Comparison of ENCODE assay signal across 9 cellular contexts in genomic region chr20:47568019-47568418, GRCh38.
DNase-seq lines count a peak whose midpoint lies in the region; ATAC-seq and FAIRE-seq lines count a peak whose summit lies in the region.
"Had no signal": no experiment of that assay in that cellular context is flagged by ENCODE, and none has a peak within 500 bp of the region (broad histone marks: within the 10 kb centered on the region; RNA-seq: fewer than 3 reads in every experiment).

No MANE protein-coding gene starts in this region.

- no peaks in the 10 kb centered on the region for H3K27me3 Mint-ChIP-seq in T-helper 1 cell treated with Interleukin-12 subunit alpha and Interleukin-12 subunit beta and Interleukin-4 antibody, amounts not matched to agents 30 μg/mL and 1 μg/mL, for 36 hours (ENCODE audit: low read depth)

- no peak for DNase-seq in T-helper 1 cell
- DNase-seq in SJSA1 (ENCODE audit: low read depth in 1 of 2, low spot score in 2 of 2): peak; percentile 82 to 86
- peak; percentile 77 for DNase-seq in glomerular visceral epithelial cell (ENCODE audit: extremely low spot score)
- peak; percentile 64 for DNase-seq in stromal cell of bone marrow (ENCODE audit: low read depth)
- DNase-seq in OCI-M1 (lab: John Stamatoyannopoulos, UW): no peak
- DNase-seq in GM19239 (ENCODE audit: insufficient read length, low spot score): no peak
- DNase-seq: NCI-H446 treated with DMSO at 0.1 percent for 48 hours had no signal

- no peak overlapping the region for H3K4me3 Mint-ChIP-seq in T-helper 1 cell treated with Interleukin-12 subunit alpha and Interleukin-12 subunit beta and Interleukin-4 antibody, amounts not matched to agents 30 μg/mL and 1 μg/mL, for 36 hours

- peaks cover 28% of the 10 kb centered on the region for H3K36me3 Mint-ChIP-seq in T-helper 1 cell treated with Interleukin-12 subunit alpha and Interleukin-12 subunit beta and Interleukin-4 antibody, amounts not matched to agents 30 μg/mL and 1 μg/mL, for 36 hours (ENCODE audit: low read depth)

- no peak overlapping the region for H3K4me3 ChIP-seq in SJSA1

- no peaks in the 10 kb centered on the region for H3K9me3 Mint-ChIP-seq in T-helper 1 cell treated with Interleukin-12 subunit alpha and Interleukin-12 subunit beta and Interleukin-4 antibody, amounts not matched to agents 30 μg/mL and 1 μg/mL, for 36 hours

- ATAC-seq in GM18498 (IDR thresholded peaks at IDR 0.05; ENCODE audit: unreplicated experiment): no peak

- peak overlapping the region; percentile 12; the same call in 1 of the 2 replicates for H3K27ac ChIP-seq in SJSA1

- H3K27me3 ChIP-seq in SJSA1 (replicated peaks): no peaks in the 10 kb centered on the region

- H3K36me3 ChIP-seq in SJSA1: no peaks in the 10 kb centered on the region

- H3K27ac Mint-ChIP-seq in T-helper 1 cell treated with Interleukin-12 subunit alpha and Interleukin-12 subunit beta and Interleukin-4 antibody, amounts not matched to agents 30 μg/mL and 1 μg/mL, for 36 hours: peak overlapping the region; percentile 65

- peaks cover 4% of the 10 kb centered on the region; the same call in 1 of the 2 replicates for H3K9me3 ChIP-seq in SJSA1 (replicated peaks)

- no peak for FAIRE-seq in GM19239 (lab: Jason Lieb, UNC)

- H3K4me1 Mint-ChIP-seq in T-helper 1 cell treated with Interleukin-12 subunit alpha and Interleukin-12 subunit beta and Interleukin-4 antibody, amounts not matched to agents 30 μg/mL and 1 μg/mL, for 36 hours (ENCODE audit: low read depth): peaks cover 40% of the 10 kb centered on the region

- peaks cover 23% of the 10 kb centered on the region for H3K4me1 ChIP-seq in SJSA1 (replicated peaks)

Comparison
In these comparisons a context has a peak if more than half of its experiments do, and no peak if none do; other contexts are left out.
1. DNase-seq: peak in SJSA1 (2 of 2), glomerular visceral epithelial cell (single experiment) and stromal cell of bone marrow (single experiment); none in T-helper 1 cell (0 of 5), OCI-M1 (single experiment) and GM19239 (single experiment).